1 cellular context compared by ENCODE assay signal in the genomic region with DNA sequence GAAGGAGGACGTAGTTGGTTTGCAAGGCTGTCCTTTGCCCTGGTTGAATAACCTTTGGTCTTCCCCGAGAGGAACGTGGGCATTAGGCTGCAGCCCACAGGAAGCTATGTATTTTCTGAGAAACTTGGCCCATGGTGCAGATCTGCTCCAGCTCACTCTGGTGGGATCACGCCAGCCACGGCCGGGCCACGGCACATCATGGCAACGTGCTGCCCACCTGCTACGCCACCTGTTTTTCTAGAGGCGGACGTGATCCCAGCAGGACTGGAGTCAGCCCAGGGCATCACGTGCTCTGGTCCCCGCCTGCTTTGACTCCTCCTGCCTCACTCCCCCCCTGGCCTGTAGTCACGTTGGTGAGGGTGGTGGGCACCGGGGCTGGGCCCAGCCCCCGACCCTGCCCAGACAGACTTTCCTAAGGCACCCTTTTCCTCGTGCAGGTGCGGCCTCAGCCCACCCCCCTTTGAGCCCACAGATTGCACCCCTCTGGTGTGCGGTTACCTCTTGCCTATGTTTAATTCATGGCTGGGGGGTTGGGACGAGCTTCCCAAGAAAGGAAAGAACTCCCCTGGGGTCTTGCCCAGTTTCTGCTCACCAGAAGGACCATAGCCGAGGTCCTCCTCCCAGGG. TPM values are rescaled to one million over a fixed set of nuclear protein-coding genes. Genes with fewer than 3 reads are reported as not detected.
"Had no signal": no experiment of that assay in that cellular context is flagged by ENCODE, and none has a peak within 500 bp of the region (broad histone marks: within the 10 kb centered on the region; RNA-seq: fewer than 3 reads in every experiment).

Gene CLEC18C, plus strand, starts transcription at position 576 of the 626 bp plus-strand sequence. CDS start 492 bp downstream, outside the sequence.

RNA-seq across cellular contexts. Expression of gene CLEC18C, which starts in this region (rescaled TPM):
- total RNA-seq: IMR-90 had no signal
